Comparison of ENCODE assay signal across 18 cellular contexts in genomic region chr17:66462010-66462409, GRCh38.
DNase-seq lines count a peak whose midpoint lies in the region; ATAC-seq and TF ChIP-seq lines count a peak whose summit lies in the region.
"Had no signal": no experiment of that assay in that cellular context is flagged by ENCODE, and none has a peak within 500 bp of the region (broad histone marks: within the 10 kb centered on the region; RNA-seq: fewer than 3 reads in every experiment).

No MANE protein-coding gene starts in this region.

- H3K4me1 Mint-ChIP-seq in GM23338 = peaks cover 9% of the 10 kb centered on the region

- in situ Hi-C loops in gastrocnemius medialis (cut with MboI; ENCODE audit: low sequenced_read_pairs in 4 of 4) = no loop called here

- TF ChIP-seq POLR2A in gastrocnemius medialis (IDR thresholded peaks at IDR 0.05) = no peak

- no peaks in the 10 kb centered on the region for H3K9me2 ChIP-seq in GM23338 (ENCODE audit: insufficient read depth)

- DNase-seq in SIG-M5 treated with dmso at 0.1 percent for 504 hours (lab: John Stamatoyannopoulos, UW; ENCODE audit: unreplicated experiment) = peak; percentile 74
- DNase-seq in SIG-M5 (lab: John Stamatoyannopoulos, UW) = no peak
- DNase-seq in RWPE2 (ENCODE audit: low spot score) = no peak
- peak; percentile 22 for DNase-seq in islet precursor cell
- DNase-seq in upper lobe of right lung = no peak
- DNase-seq in GM23338 (ENCODE audit: low spot score) = no peak
- no peak for DNase-seq in iPS-NIHi11 (ENCODE audit: low spot score)
- DNase-seq in gastrocnemius medialis = no peak
- DNase-seq: ACHN; activated CD4-positive, alpha-beta T cell treated with anti-CD3 and anti-CD28 coated beads for 36 hours; activated naive CD8-positive, alpha-beta T cell treated with anti-CD3 and anti-CD28 coated beads for 36 hours; activated T-cell treated with anti-CD3 and anti-CD28 coated beads for 4 hours; COR-L47; Kasumi-1; NCI-H187; NCI-H526 treated with DMSO at 0.1 percent for 48 hours; occipital lobe; stimulated activated naive CD4-positive, alpha-beta T cell had no signal

- H3F3A ChIP-seq in GM23338 (replicated peaks; ENCODE audit: low read depth) = no peaks in the 10 kb centered on the region

- intact Hi-C loops in upper lobe of right lung (cut with DNase I) = no loop called here
- intact Hi-C loops in gastrocnemius medialis (cut with DNase I; ENCODE audit: low total_unique reads) = no loop called here

- no peaks in the 10 kb centered on the region for H3K36me3 ChIP-seq in RWPE2 (ENCODE audit: low read depth)
- no peaks in the 10 kb centered on the region for H3K36me3 ChIP-seq in upper lobe of right lung
- H3K36me3 ChIP-seq in GM23338 (ENCODE audit: insufficient read depth) = no peaks in the 10 kb centered on the region
- no peaks in the 10 kb centered on the region for H3K36me3 ChIP-seq in gastrocnemius medialis

- no peak overlapping the region for H2AFZ ChIP-seq in GM23338

- H3K27me3 ChIP-seq in RWPE2 (ENCODE audit: insufficient read depth, poor library complexity, severe bottlenecking) (no peaks in the 10 kb centered on the region), upper lobe of right lung (no peaks in the 10 kb centered on the region), GM23338 (ENCODE audit: insufficient read depth) (peaks cover 23% of the 10 kb centered on the region), gastrocnemius medialis (no peaks in the 10 kb centered on the region)

- H3K4me3 ChIP-seq in RWPE2 (ENCODE audit: severe bottlenecking) (no peak overlapping the region), upper lobe of right lung (no peak overlapping the region), GM23338 (no peak overlapping the region), gastrocnemius medialis (no peak overlapping the region)

- H3K9me3 ChIP-seq in RWPE2 (ENCODE audit: severe bottlenecking) = no peaks in the 10 kb centered on the region
- H3K9me3 ChIP-seq in upper lobe of right lung = no peaks in the 10 kb centered on the region
- H3K9me3 ChIP-seq in gastrocnemius medialis = no peaks in the 10 kb centered on the region

- no peak overlapping the region for H3K27ac Mint-ChIP-seq in GM23338
- H3K27ac Mint-ChIP-seq: activated CD4-positive, alpha-beta T cell treated with anti-CD3 and anti-CD28 coated beads for 36 hours; activated naive CD8-positive, alpha-beta T cell treated with anti-CD3 and anti-CD28 coated beads for 36 hours had no signal

- H3K9me3 Mint-ChIP-seq in GM23338 = no peaks in the 10 kb centered on the region; the same call in 2 of the 3 replicates

- H3K4me1 ChIP-seq in RWPE2 (ENCODE audit: insufficient read depth, poor library complexity, severe bottlenecking) (peaks cover 49% of the 10 kb centered on the region), upper lobe of right lung (peaks cover 16% of the 10 kb centered on the region), GM23338 (ENCODE audit: insufficient read depth) (no peaks in the 10 kb centered on the region), gastrocnemius medialis (peaks cover 5 to 6% of the 10 kb centered on the region in 2 donors)

- H3K4me3 Mint-ChIP-seq in GM23338 = no peak overlapping the region
- H3K4me3 Mint-ChIP-seq: activated CD4-positive, alpha-beta T cell treated with anti-CD3 and anti-CD28 coated beads for 36 hours; activated naive CD8-positive, alpha-beta T cell treated with anti-CD3 and anti-CD28 coated beads for 36 hours had no signal

- H3K79me2 ChIP-seq in GM23338 (replicated peaks; ENCODE audit: insufficient read depth) = peaks cover 3% of the 10 kb centered on the region; the same call in 1 of the 2 replicates

- H3K36me3 Mint-ChIP-seq in GM23338 (ENCODE audit: low read depth) = peaks cover 2% of the 10 kb centered on the region; the same call in 1 of the 3 replicates

- H3K4me2 ChIP-seq in GM23338 = no peak overlapping the region

- ATAC-seq in RWPE2 (ENCODE audit: low read depth) = no peak
- peak; percentile 63 for ATAC-seq in upper lobe of right lung
- ATAC-seq in GM23338 = no peak
- no peak for ATAC-seq in gastrocnemius medialis
- ATAC-seq: activated CD4-positive, alpha-beta T cell treated with anti-CD3 and anti-CD28 coated beads for 36 hours had no signal

- H3K27ac ChIP-seq in RWPE2 (ENCODE audit: poor library complexity, severe bottlenecking) = peak overlapping the region; percentile 92
- H3K27ac ChIP-seq in upper lobe of right lung = no peak overlapping the region
- no peak overlapping the region for H3K27ac ChIP-seq in GM23338 (ENCODE audit: low read depth)
- H3K27ac ChIP-seq in gastrocnemius medialis = no peak overlapping the region

- H4K20me1 ChIP-seq in GM23338 (replicated peaks; ENCODE audit: insufficient read depth) = no peaks in the 10 kb centered on the region

- no peak for TF ChIP-seq CTCF in RWPE2 (IDR thresholded peaks at IDR 0.05; ENCODE audit: poor library complexity, severe bottlenecking)
- TF ChIP-seq CTCF in upper lobe of right lung (IDR thresholded peaks at IDR 0.05) = no peak
- no peak for TF ChIP-seq CTCF in GM23338 (conservative IDR thresholded peaks at IDR 0.05; ENCODE audit: low read depth in 2 of 2)
- no peak for TF ChIP-seq CTCF in gastrocnemius medialis (IDR thresholded peaks at IDR 0.05 in 4 of 5, conservative IDR thresholded peaks at IDR 0.05 in 1 of 5)

- peaks cover 7% of the 10 kb centered on the region for H3K27me3 Mint-ChIP-seq in GM23338 (ENCODE audit: insufficient read depth, low read depth, poor library complexity)
- H3K27me3 Mint-ChIP-seq: activated CD4-positive, alpha-beta T cell treated with anti-CD3 and anti-CD28 coated beads for 36 hours; activated naive CD8-positive, alpha-beta T cell treated with anti-CD3 and anti-CD28 coated beads for 36 hours had no signal

TF ChIP-seq in GM23338, 12 proteins besides CTCF, POLR2A, EP300 and RAD21:
- no peak for TF ChIP-seq EZH2 (IDR thresholded peaks at IDR 0.05; ENCODE audit: low read depth, unreplicated experiment)
- no peak for TF ChIP-seq CREB1 (CRISPR knock-in tag; IDR thresholded peaks at IDR 0.05; ENCODE audit: low read depth)

Comparison
In these comparisons a context has a peak if more than half of its experiments do, and no peak if none do; other contexts are left out.
1. DNase-seq: peak in SIG-M5 treated with dmso at 0.1 percent for 504 hours (single experiment) and islet precursor cell (single experiment); none in SIG-M5 (single experiment), RWPE2 (single experiment), upper lobe of right lung (single experiment), GM23338 (single experiment), iPS-NIHi11 (single experiment) and gastrocnemius medialis (0 of 2).